8 cellular contexts compared by ENCODE assay signal in genomic region chrX:7170903-7171302, GRCh38. TPM values are rescaled to one million over a fixed set of nuclear protein-coding genes. Genes with fewer than 3 reads are reported as not detected.
DNase-seq lines count a peak whose midpoint lies in the region; ATAC-seq and TF ChIP-seq lines count a peak whose summit lies in the region.

No MANE protein-coding gene starts in this region.

- H2AFZ ChIP-seq in HCT116 (ENCODE audit: low read depth, low read length, poor library complexity, severe bottlenecking), result no peak overlapping the region

- no peaks in the 10 kb centered on the region for H3K4me1 ChIP-seq in HCT116 (ENCODE audit: control insufficient read depth in 1 of 2, insufficient read depth in 2 of 2, low read length in 2 of 2)

- no peaks in the 10 kb centered on the region for H3K9me2 ChIP-seq in HCT116 (ENCODE audit: insufficient read depth)

- no peaks in the 10 kb centered on the region for H3K27me3 ChIP-seq in AG04450 (ENCODE audit: control insufficient read depth, insufficient read depth, low read length)
- no peaks in the 10 kb centered on the region for H3K27me3 ChIP-seq in HCT116 (ENCODE audit: insufficient read depth, low read length)

- no peak overlapping the region for H3K9ac ChIP-seq in HCT116 (ENCODE audit: low read length)

- H3K36me3 ChIP-seq in HCT116 (ENCODE audit: control insufficient read depth in 1 of 2, insufficient read depth in 2 of 2, low read length in 2 of 2), result no peaks in the 10 kb centered on the region

- TF ChIP-seq CTCF in AG04450 (IDR thresholded peaks at IDR 0.05; ENCODE audit: low read depth, low read length) (peak; percentile 27; the same call in 1 of the 2 replicates), HCT116 (IDR thresholded peaks at IDR 0.05 in 2 of 3, conservative IDR thresholded peaks at IDR 0.05 in 1 of 3; ENCODE audit: borderline replicate concordance in 1 of 3, insufficient read depth in 1 of 3, low read depth in 2 of 3, low read length in 2 of 3) (peak; percentile 11 to 60 (median 54); a peak in 5 of 6 replicates)

- H3K27ac ChIP-seq in AG04450 (ENCODE audit: low read depth, low read length) (no peak overlapping the region), HCT116 (ENCODE audit: low read depth, low read length) (no peak overlapping the region)

- no peak overlapping the region for H3K4me2 ChIP-seq in HCT116 (ENCODE audit: low read length)

- ATAC-seq in HCT116, result no peak; the same call in 1 of the 2 replicates
- ATAC-seq in HG03565 (IDR thresholded peaks at IDR 0.05; ENCODE audit: unreplicated experiment), result no peak
- no peak for ATAC-seq in HG02938 (IDR thresholded peaks at IDR 0.05; ENCODE audit: unreplicated experiment)

- no peak for TF ChIP-seq POLR2A in HCT116 (IDR thresholded peaks at IDR 0.05; ENCODE audit: borderline replicate concordance, extremely low read depth, insufficient read depth, insufficient read length)

- POLR2A ChIA-PET in AG04450 (lab: Yijun Ruan, JAX) (no interaction called here), HCT116 (lab: Charles Lee) (no interaction called here)

- CTCF ChIA-PET in AG04450 (lab: Charles Lee) (no interaction called here), HCT116 (lab: Charles Lee) (no interaction called here)

- RAD21 ChIA-PET in HCT116 (lab: Charles Lee; ENCODE audit: low non-redundant PET in 1 of 2, low total read pairs in 2 of 2, uncharacterized antibody in 2 of 2, unreplicated experiment in 2 of 2), result no interaction called here

- H3K79me2 ChIP-seq in HCT116 (ENCODE audit: insufficient read depth, low read length), result no peaks in the 10 kb centered on the region

- no TSS peak for BruUV-seq in HCT116 (replicated peaks; lab: Mats Ljungman, UMichigan)

- DNase-seq in AG04450 (ENCODE audit: low read depth, low spot score) (no peak), HCT116 (ENCODE audit: low read depth, low spot score) (no peak), foreskin melanocyte (peak; percentile 15), NCI-H1694 (lab: John Stamatoyannopoulos, UW) (no peak)
- peak; percentile 27 to 39 for DNase-seq in activated CD4-positive, alpha-beta T cell treated with anti-CD3 and anti-CD28 coated beads, Interleukin-2, amount 50 U/mL, for 48 hours
- peak; percentile 6 to 13 for DNase-seq in stimulated activated CD8-positive, alpha-beta memory T cell treated with anti-CD3 and anti-CD28 coated beads, Interleukin-7, amount 100 ng/mL, for 4 hours (ENCODE audit: low read depth in 2 of 2)

- H3K9me3 ChIP-seq in AG04450 (ENCODE audit: control insufficient read depth, insufficient read depth, low read length), result no peaks in the 10 kb centered on the region
- no peaks in the 10 kb centered on the region for H3K9me3 ChIP-seq in HCT116 (ENCODE audit: control insufficient read depth in 1 of 2, insufficient read depth in 1 of 2, low read depth in 1 of 2, low read length in 2 of 2)

- H4K20me1 ChIP-seq in HCT116 (ENCODE audit: insufficient read depth), result no peaks in the 10 kb centered on the region

- intact Hi-C loops in HCT116 (cut with micrococcal nuclease), result no loop called here

- H3K4me3 ChIP-seq in AG04450 (ENCODE audit: low read depth, low read length), result no peak overlapping the region
- no peak overlapping the region for H3K4me3 ChIP-seq in HCT116 (replicated peaks in 1 of 2; ENCODE audit: low read depth in 1 of 2, low read length in 2 of 2)

- TF ChIP-seq RAD21 in HCT116 (IDR thresholded peaks at IDR 0.05; ENCODE audit: low read depth), result peak; percentile 49

TF ChIP-seq in HCT116, 20 proteins besides CTCF, POLR2A, EP300 and RAD21:
- TF ChIP-seq JUND (IDR thresholded peaks at IDR 0.05) (no peak), EZH2phosphoT487 (IDR thresholded peaks at IDR 0.05; ENCODE audit: borderline replicate concordance) (no peak), FOSL1 (IDR thresholded peaks at IDR 0.05; ENCODE audit: low read depth) (no peak), ELF1 (IDR thresholded peaks at IDR 0.05; ENCODE audit: borderline replicate concordance, low read depth) (no peak), YY1 (IDR thresholded peaks at IDR 0.05; ENCODE audit: extremely low read depth, insufficient replicate concordance, low read depth, low read length) (no peak), MAX (IDR thresholded peaks at IDR 0.05) (no peak), EZH2 (IDR thresholded peaks at IDR 0.05) (no peak), CEBPB (IDR thresholded peaks at IDR 0.05; ENCODE audit: low read depth) (no peak), TCF7L2 (IDR thresholded peaks at IDR 0.05; ENCODE audit: borderline replicate concordance, extremely low read depth, insufficient read depth, insufficient read length) (no peak), ZNF274 (IDR thresholded peaks at IDR 0.05; ENCODE audit: low read depth, low read length) (no peak), ZFX (IDR thresholded peaks at IDR 0.05) (no peak), REST (IDR thresholded peaks at IDR 0.05; ENCODE audit: low read depth) (no peak)

RNA-seq across cellular contexts. Expression of gene PUDP, which starts 22.9 kb away (rescaled TPM):
- polyA plus RNA-seq in AG04450 (2011; rRNA removed), result 26.4 and 32.0 TPM in 2 replicates
- polyA minus RNA-seq in AG04450 (2011; rRNA and poly(A)+ RNA removed), result 24.0 and 25.6 TPM in 2 replicates
- total RNA-seq in HCT116 (2021; ENCODE audit: unreplicated experiment), result 20.3 TPM
- 10.2 and 13.3 TPM in 2 replicates for polyA plus RNA-seq in HCT116 (2012)

RNA-seq across cellular contexts. Expression of gene STS, which starts 23.4 kb away (rescaled TPM):
- 4.6 and 5.0 TPM in 2 replicates for polyA plus RNA-seq in AG04450 (2011; rRNA removed)
- 5.3 and 5.8 TPM in 2 replicates for polyA minus RNA-seq in AG04450 (2011; rRNA and poly(A)+ RNA removed)
- total RNA-seq in HCT116 (2021; ENCODE audit: unreplicated experiment), result 0.54 TPM
- 0.21 and 0.26 TPM in 2 replicates for polyA plus RNA-seq in HCT116 (2012)

Comparison
In these comparisons a context has a peak if more than half of its experiments do, and no peak if none do; other contexts are left out.
1. DNase-seq: peak in activated CD4-positive, alpha-beta T cell treated with anti-CD3 and anti-CD28 coated beads, Interleukin-2, amount 50 U/mL, for 48 hours (2 of 2), foreskin melanocyte (single experiment) and stimulated activated CD8-positive, alpha-beta memory T cell treated with anti-CD3 and anti-CD28 coated beads, Interleukin-7, amount 100 ng/mL, for 4 hours (2 of 2); none in AG04450 (single experiment), HCT116 (single experiment) and NCI-H1694 (single experiment).